11 cellular contexts compared by ENCODE assay signal in genomic region chr7:18541871-18542212, GRCh38.
"Had no signal": no experiment of that assay in that cellular context is flagged by ENCODE, and none has a peak within 500 bp of the region (broad histone marks: within the 10 kb centered on the region; RNA-seq: fewer than 3 reads in every experiment).

No MANE protein-coding gene starts in this region.

- H3K4me3 ChIP-seq: SJCRH30, skin epidermis had no signal

- H3K36me3 ChIP-seq: SJCRH30 had no signal

- H3K4me3 Mint-ChIP-seq: activated CD8-positive, alpha-beta T cell treated with anti-CD3 and anti-CD28 coated beads, Interleukin-2, amount 10 ng/mL, durations not matched to agents 7 days and 5 days; activated naive CD8-positive, alpha-beta T cell treated with anti-CD3 and anti-CD28 coated beads, Interleukin-2, amount 50 U/mL, for 24 hours; effector memory CD8-positive, alpha-beta T cell; natural killer cell treated with Interleukin-12 subunit alpha and Interleukin-12 subunit beta and Interleukin-15 and Interleukin-18, amount 100 ng/mL, for 72 hours; stimulated activated effector memory CD8-positive, alpha-beta T cell treated with anti-CD3 and anti-CD28 coated beads, Interleukin-12 subunit alpha, Interleukin-12 subunit beta, amount 100 ng/mL, for 72 hours had no signal

- H3K27me3 Mint-ChIP-seq: activated naive CD8-positive, alpha-beta T cell treated with anti-CD3 and anti-CD28 coated beads, Interleukin-2, amount 50 U/mL, for 24 hours; effector memory CD8-positive, alpha-beta T cell; natural killer cell treated with Interleukin-12 subunit alpha and Interleukin-12 subunit beta and Interleukin-15 and Interleukin-18, amount 100 ng/mL, for 72 hours had no signal

- H3K4me1 ChIP-seq: SJCRH30 had no signal

- H3K27me3 ChIP-seq: SJCRH30 had no signal

- DNase-seq: activated CD4-positive, alpha-beta T cell treated with anti-CD3 and anti-CD28 coated beads for 4 hours; activated CD8-positive, alpha-beta memory T cell treated with anti-CD3 and anti-CD28 coated beads, Interleukin-2, amount 50 U/mL, for 48 hours; activated CD8-positive, alpha-beta T cell treated with anti-CD3 and anti-CD28 coated beads, Interleukin-2, amount 10 ng/mL, durations not matched to agents 7 days and 5 days; activated naive CD4-positive, alpha-beta T cell; activated naive CD8-positive, alpha-beta T cell treated with anti-CD3 and anti-CD28 coated beads, Interleukin-2, amount 50 U/mL, for 24 hours; effector memory CD8-positive, alpha-beta T cell; occipital lobe; SJCRH30 had no signal

- H3K36me3 Mint-ChIP-seq: natural killer cell treated with Interleukin-12 subunit alpha and Interleukin-12 subunit beta and Interleukin-15 and Interleukin-18, amount 100 ng/mL, for 72 hours; stimulated activated effector memory CD8-positive, alpha-beta T cell treated with anti-CD3 and anti-CD28 coated beads, Interleukin-12 subunit alpha, Interleukin-12 subunit beta, amount 100 ng/mL, for 72 hours had no signal

- H3K9me3 Mint-ChIP-seq: activated naive CD8-positive, alpha-beta T cell treated with anti-CD3 and anti-CD28 coated beads, Interleukin-2, amount 50 U/mL, for 24 hours; effector memory CD8-positive, alpha-beta T cell; natural killer cell treated with Interleukin-12 subunit alpha and Interleukin-12 subunit beta and Interleukin-15 and Interleukin-18, amount 100 ng/mL, for 72 hours had no signal

- ATAC-seq: activated CD8-positive, alpha-beta T cell treated with anti-CD3 and anti-CD28 coated beads, Interleukin-2, amount 10 ng/mL, durations not matched to agents 7 days and 5 days; activated naive CD8-positive, alpha-beta T cell treated with anti-CD3 and anti-CD28 coated beads, Interleukin-2, amount 50 U/mL, for 24 hours; effector memory CD8-positive, alpha-beta T cell; natural killer cell treated with Interleukin-12 subunit alpha and Interleukin-12 subunit beta and Interleukin-15 and Interleukin-18, amount 100 ng/mL, for 72 hours; stimulated activated effector memory CD8-positive, alpha-beta T cell treated with anti-CD3 and anti-CD28 coated beads, Interleukin-12 subunit alpha, Interleukin-12 subunit beta, amount 100 ng/mL, for 72 hours had no signal

- H3K27ac Mint-ChIP-seq: activated CD8-positive, alpha-beta T cell treated with anti-CD3 and anti-CD28 coated beads, Interleukin-2, amount 10 ng/mL, durations not matched to agents 7 days and 5 days; activated naive CD8-positive, alpha-beta T cell treated with anti-CD3 and anti-CD28 coated beads, Interleukin-2, amount 50 U/mL, for 24 hours; effector memory CD8-positive, alpha-beta T cell; natural killer cell treated with Interleukin-12 subunit alpha and Interleukin-12 subunit beta and Interleukin-15 and Interleukin-18, amount 100 ng/mL, for 72 hours; stimulated activated effector memory CD8-positive, alpha-beta T cell treated with anti-CD3 and anti-CD28 coated beads, Interleukin-12 subunit alpha, Interleukin-12 subunit beta, amount 100 ng/mL, for 72 hours had no signal

- H3K27ac ChIP-seq: SJCRH30, skin epidermis had no signal

- H3K9me3 ChIP-seq: SJCRH30 had no signal
